In genomic region chr2:12176621-12177020, GRCh38 we compare ENCODE assay signal across 14 cellular contexts.
A peak's percentile ranks its signal among the peaks of the same experiment; 100 is the strongest.
DNase-seq lines count a peak whose midpoint lies in the region; ATAC-seq, FAIRE-seq and TF ChIP-seq lines count a peak whose summit lies in the region.
"Had no signal": no experiment of that assay in that cellular context is flagged by ENCODE, and none has a peak within 500 bp of the region (broad histone marks: within the 10 kb centered on the region; RNA-seq: fewer than 3 reads in every experiment).

No MANE protein-coding gene starts in this region.

- BruUV-seq in mammary epithelial cell (replicated peaks; lab: Mats Ljungman, UMichigan) = no TSS peak

- H2BK12ac ChIP-seq in H1 (ENCODE audit: low read depth, low read length) = no peak overlapping the region

- TF ChIP-seq EP300 in H1 (IDR thresholded peaks at IDR 0.05; ENCODE audit: borderline replicate concordance in 1 of 2, low read depth in 2 of 2, low read length in 2 of 2) (no peak), stomach (IDR thresholded peaks at IDR 0.05) (no peak)

- H2BK20ac ChIP-seq in H1 (ENCODE audit: low read length) = no peak overlapping the region

- H4K5ac ChIP-seq in H1 (ENCODE audit: insufficient read length, low read depth, low read length) = no peak overlapping the region

- H3K56ac ChIP-seq in H1 (replicated peaks; ENCODE audit: insufficient read length, low read depth, low read length) = no peak overlapping the region

- no peak for FAIRE-seq in H1 (lab: Jason Lieb, UNC)

- peak overlapping the region; percentile 39 for H3K4me2 ChIP-seq in mammary epithelial cell (ENCODE audit: insufficient read depth, low read depth, low read length)
- peak overlapping the region; percentile 58 for H3K4me2 ChIP-seq in OCI-LY1 (ENCODE audit: low read length)
- H3K4me2 ChIP-seq in H1 (ENCODE audit: insufficient read depth in 1 of 2, low read depth in 2 of 2, low read length in 2 of 2) = no peak overlapping the region

- H3F3A ChIP-seq in OCI-LY1 (ENCODE audit: insufficient read depth, low read length) = 0 out of 2 replicates have a peak, but pooled peaks cover 4% of the 10 kb centered on the region

- H3K9ac ChIP-seq in mammary epithelial cell (ENCODE audit: insufficient read depth, low read length) = no peak overlapping the region
- peak overlapping the region; percentile 60 for H3K9ac ChIP-seq in OCI-LY1 (ENCODE audit: low read length)
- H3K9ac ChIP-seq in H1 (replicated peaks in 1 of 4; ENCODE audit: extremely low read depth in 1 of 4, low read depth in 3 of 4, low read length in 3 of 4) = no peak overlapping the region

- H4K20me1 ChIP-seq in mammary epithelial cell (ENCODE audit: insufficient read depth, low read length) = no peaks in the 10 kb centered on the region
- no peaks in the 10 kb centered on the region for H4K20me1 ChIP-seq in OCI-LY1 (ENCODE audit: insufficient read depth, low read length)
- H4K20me1 ChIP-seq in H1 (replicated peaks in 1 of 2; ENCODE audit: control insufficient read depth in 1 of 2, insufficient read depth in 2 of 2, low read length in 2 of 2) = no peaks in the 10 kb centered on the region

- H2BK120ac ChIP-seq in H1 (replicated peaks; ENCODE audit: low read depth, low read length) = no peak overlapping the region

- H2BK15ac ChIP-seq in H1 (ENCODE audit: low read length) = no peak overlapping the region

- WGBS in mammary epithelial cell (ENCODE audit: low coverage, missing lambda C conversion rate) = 0% methylated on average over 2 of the region's 2 CpGs
- 91% methylated on average over 2 of the region's 2 CpGs; no CpG with 5 or more reads in 1 of the 2 experiments for WGBS in H1 (ENCODE audit: extremely low coverage in 1 of 2, insufficient coverage in 1 of 2, insufficient read length in 1 of 2, insufficient replicate concordance in 2 of 2, low coverage in 1 of 2, low lambda C conversion rate in 2 of 2, missing lambda C conversion rate in 1 of 2), 2 experiments
- WGBS in stomach, 5 donors = 43 to 62% (median 46%) methylated on average over 2 of the region's 2 CpGs

- POLR2A ChIA-PET in H1 (lab: Charles Lee; ENCODE audit: partially characterized antibody) = no interaction called here

- H3K4me3 ChIP-seq in mammary epithelial cell (replicated peaks in 1 of 3; ENCODE audit: insufficient read depth in 1 of 3, low read depth in 2 of 3, low read length in 3 of 3) (no peak overlapping the region), breast epithelium (no peak overlapping the region), OCI-LY1 (ENCODE audit: low read depth, low read length, poor library complexity, severe bottlenecking) (peak overlapping the region; percentile 6), H1 (ENCODE audit: extremely low read depth in 1 of 4, insufficient read depth in 2 of 4, low read depth in 3 of 4, low read length in 4 of 4) (no peak overlapping the region), stomach (no peak overlapping the region)
- H3K4me3 ChIP-seq: prostate gland had no signal

- H3K4me1 ChIP-seq in mammary epithelial cell (ENCODE audit: insufficient read depth, low read length) (peaks cover 20% of the 10 kb centered on the region), breast epithelium (peaks cover 0 to 5% of the 10 kb centered on the region in 2 donors), OCI-LY1 (ENCODE audit: insufficient read depth, low read length, severe bottlenecking) (peaks cover 38% of the 10 kb centered on the region), H1 (replicated peaks in 1 of 4; ENCODE audit: control insufficient read depth in 3 of 4, insufficient read depth in 4 of 4, low read length in 3 of 4) (no peaks in the 10 kb centered on the region), stomach (peaks cover 13 to 19% (median 14%) of the 10 kb centered on the region in 4 donors)
- H3K4me1 ChIP-seq: prostate gland had no signal

- no peaks in the 10 kb centered on the region for H3K79me1 ChIP-seq in H1 (ENCODE audit: low read depth, low read length)

- H3K79me2 ChIP-seq in mammary epithelial cell (ENCODE audit: insufficient read depth, low read length) (no peaks in the 10 kb centered on the region), OCI-LY1 (ENCODE audit: insufficient read depth, low read length) (no peaks in the 10 kb centered on the region), H1 (ENCODE audit: control insufficient read depth in 1 of 2, insufficient read depth in 2 of 2, low read length in 2 of 2) (no peaks in the 10 kb centered on the region)

- CTCF ChIA-PET in mammary epithelial cell (lab: Charles Lee; ENCODE audit: low non-redundant PET) (no interaction called here), H1 (lab: Charles Lee; ENCODE audit: partially characterized antibody) (interaction anchor here (0.6 kb wide), 1 partner anchor 369 kb away, joined by 3 read pairs; no protein-coding TSS in a partner anchor)

- TF ChIP-seq RAD21 in H1 (IDR thresholded peaks at IDR 0.05 in 1 of 2, conservative IDR thresholded peaks at IDR 0.05 in 1 of 2; ENCODE audit: low read depth in 2 of 2, low read length in 2 of 2) = no peak

- TF ChIP-seq CTCF in mammary epithelial cell (conservative IDR thresholded peaks at IDR 0.05 in 1 of 2, IDR thresholded peaks at IDR 0.05 in 1 of 2; ENCODE audit: extremely low read depth in 1 of 2, insufficient read depth in 1 of 2, low read depth in 1 of 2, low read length in 2 of 2) = no peak
- TF ChIP-seq CTCF in breast epithelium (IDR thresholded peaks at IDR 0.05) = no peak
- no peak for TF ChIP-seq CTCF in OCI-LY1 (IDR thresholded peaks at IDR 0.05; ENCODE audit: low read length)
- no peak for TF ChIP-seq CTCF in H1 (IDR thresholded peaks at IDR 0.05; ENCODE audit: control extremely low read depth in 1 of 3, insufficient read depth in 1 of 3, low read depth in 1 of 3, low read length in 3 of 3)
- no peak for TF ChIP-seq CTCF in stomach (IDR thresholded peaks at IDR 0.05)

- H3K27me3 ChIP-seq in mammary epithelial cell (ENCODE audit: insufficient read depth, low read length) (no peaks in the 10 kb centered on the region), breast epithelium (no peaks in the 10 kb centered on the region), OCI-LY1 (ENCODE audit: insufficient read depth, low read length) (no peaks in the 10 kb centered on the region), H1 (replicated peaks in 1 of 4; ENCODE audit: control insufficient read depth in 3 of 4, extremely low read depth in 1 of 4, insufficient read depth in 3 of 4, low read length in 3 of 4) (no peaks in the 10 kb centered on the region), stomach (no peaks in the 10 kb centered on the region)

- H3K9me2 ChIP-seq in OCI-LY1 (ENCODE audit: low read depth, low read length) = no peaks in the 10 kb centered on the region

- H3K23me2 ChIP-seq in H1 (ENCODE audit: low read depth, low read length) = no peaks in the 10 kb centered on the region

- H4K8ac ChIP-seq in H1 (ENCODE audit: extremely low read depth, insufficient read depth, low read length) = no peak overlapping the region

- no peaks in the 10 kb centered on the region for H3K36me3 ChIP-seq in mammary epithelial cell (ENCODE audit: insufficient read depth, low read length)
- no peaks in the 10 kb centered on the region for H3K36me3 ChIP-seq in breast epithelium
- no peaks in the 10 kb centered on the region for H3K36me3 ChIP-seq in OCI-LY1 (ENCODE audit: insufficient read depth, low read length)
- H3K36me3 ChIP-seq in H1 (ENCODE audit: control insufficient read depth in 2 of 4, insufficient read depth in 4 of 4, low read length in 3 of 4) = no peaks in the 10 kb centered on the region
- H3K36me3 ChIP-seq in stomach = no peaks in the 10 kb centered on the region
- H3K36me3 ChIP-seq: prostate gland had no signal

- dilution Hi-C loops in mammary epithelial cell (cut with HindIII; ENCODE audit: low sequenced_read_pairs) = no loop called here

- H3K9me3 ChIP-seq in mammary epithelial cell (replicated peaks; ENCODE audit: insufficient read depth, low read length) = no peaks in the 10 kb centered on the region
- H3K9me3 ChIP-seq in breast epithelium = no peaks in the 10 kb centered on the region
- no peaks in the 10 kb centered on the region for H3K9me3 ChIP-seq in OCI-LY1 (ENCODE audit: low read length)
- H3K9me3 ChIP-seq in H1 (ENCODE audit: insufficient read depth in 2 of 2, low read depth in 1 of 2, low read length in 1 of 2) = no peaks in the 10 kb centered on the region
- no peaks in the 10 kb centered on the region for H3K9me3 ChIP-seq in stomach
- H3K9me3 ChIP-seq: prostate gland had no signal

- DNase-seq in mammary epithelial cell (peak; percentile 14), breast epithelium (ENCODE audit: low spot score in 2 of 2) (no peak), H1 (ENCODE audit: low read depth in 1 of 2, low spot score in 2 of 2) (no peak), stomach (no peak), globus pallidus (ENCODE audit: low spot score) (no peak)
- DNase-seq in activated CD8-positive, alpha-beta memory T cell treated with anti-CD3 and anti-CD28 coated beads, Interleukin-2, amount 50 U/mL, for 48 hours = no peak
- DNase-seq: activated T-cell treated with anti-CD3 and anti-CD28 coated beads, Interleukin-2, amount 50 U/mL, for 48 hours; H9; NCI-H146; NCI-H774; stimulated activated naive B cell treated with anti-CD40 and anti-IgM and Interleukin-4, amounts not matched to agents 10 μg/mL and 1 μg/mL and 100 μg/mL, for 72 hours had no signal

- H2AFZ ChIP-seq in mammary epithelial cell (ENCODE audit: low read depth, low read length) = peak overlapping the region; percentile 77
- peak overlapping the region; percentile 59; the same call in 1 of the 2 replicates for H2AFZ ChIP-seq in OCI-LY1 (ENCODE audit: low read length)
- no peak overlapping the region for H2AFZ ChIP-seq in H1 (ENCODE audit: low read length)

- in situ Hi-C loops in mammary epithelial cell (cut with MboI; ENCODE audit: low sequenced_read_pairs in 2 of 2) = no loop called here

- H3K14ac ChIP-seq in H1 (ENCODE audit: insufficient read length) = no peak overlapping the region

- peak overlapping the region; percentile 56; the same call in 1 of the 2 replicates for H3K18ac ChIP-seq in H1 (ENCODE audit: extremely low read depth, low read length)

- no peak overlapping the region for H2AK5ac ChIP-seq in H1 (ENCODE audit: low read depth, low read length)

- intact Hi-C loops in mammary epithelial cell (cut with micrococcal nuclease) (loop anchor here (10.0 kb wide), 1 partner anchor 828 kb away; no protein-coding TSS in a partner anchor), breast epithelium (cut with DNase I; ENCODE audit: low total_unique reads) (no loop called here), stomach (cut with DNase I; ENCODE audit: low total_unique reads) (no loop called here)

- H3K23ac ChIP-seq in H1 (ENCODE audit: insufficient read length) = no peak overlapping the region

- H4K91ac ChIP-seq in H1 (replicated peaks; ENCODE audit: insufficient read length, low read length) = no peak overlapping the region

- ATAC-seq in HG03457 (IDR thresholded peaks at IDR 0.05; ENCODE audit: unreplicated experiment) = no peak

- no peak overlapping the region for H2BK5ac ChIP-seq in H1 (ENCODE audit: low read depth, low read length)

- TF ChIP-seq POLR2A in breast epithelium (IDR thresholded peaks at IDR 0.05) (no peak), H1 (IDR thresholded peaks at IDR 0.05; ENCODE audit: control extremely low read depth in 1 of 2, low read depth in 2 of 2, low read length in 2 of 2) (no peak), stomach (IDR thresholded peaks at IDR 0.05) (no peak)

- H3K4ac ChIP-seq in H1 (replicated peaks; ENCODE audit: insufficient read length, low read depth, low read length) = no peak overlapping the region

- H3K27ac ChIP-seq in mammary epithelial cell (ENCODE audit: insufficient read depth, low read depth, low read length) (no peak overlapping the region), breast epithelium (peak overlapping the region in 1 of 2 donors; percentile 12), OCI-LY1 (ENCODE audit: low read depth, low read length, poor library complexity, severe bottlenecking) (peak overlapping the region; percentile 85), H1 (ENCODE audit: low read depth, low read length) (no peak overlapping the region), stomach (peak overlapping the region in 3 of 5 donors; percentile 42 to 58 (median 43))
- H3K27ac ChIP-seq: prostate gland had no signal

Comparison
In these comparisons a context has a peak if more than half of its experiments do, and no peak if none do; other contexts are left out.
1. H3K27ac ChIP-seq: peak in OCI-LY1 (single experiment) and stomach (3 of 5); none in mammary epithelial cell (single experiment) and H1 (single experiment).
2. H3K4me2 ChIP-seq: peak in mammary epithelial cell (single experiment) and OCI-LY1 (single experiment); none in H1 (0 of 2).